Comparison of ENCODE assay signal across 24 cellular contexts in the genomic region with DNA sequence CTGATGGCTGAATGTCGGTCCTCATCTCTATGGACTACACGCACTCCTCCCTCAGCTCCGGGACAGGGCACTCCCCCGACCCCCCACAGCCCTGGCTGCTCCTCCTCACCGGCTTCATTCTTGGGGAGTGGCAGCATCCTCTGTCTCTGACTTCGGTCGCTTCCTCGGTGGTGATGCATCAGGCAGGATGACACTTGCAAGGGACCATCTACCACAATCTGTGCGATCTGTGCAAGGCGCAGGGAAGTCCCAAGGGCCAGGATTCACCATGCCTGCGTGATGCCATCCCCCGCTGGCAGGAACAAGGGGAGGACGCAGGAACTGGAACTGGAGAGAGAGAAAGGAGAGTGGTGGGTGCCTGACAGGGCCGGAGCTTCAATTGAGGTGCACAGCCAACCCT. TPM values are rescaled to one million over a fixed set of nuclear protein-coding genes. Genes with fewer than 3 reads are reported as not detected.
"Had no signal": no experiment of that assay in that cellular context is flagged by ENCODE, and none has a peak within 500 bp of the region (broad histone marks: within the 10 kb centered on the region; RNA-seq: fewer than 3 reads in every experiment).

No MANE protein-coding gene starts in this region.

- H3K4me1 ChIP-seq: pancreas, prostate gland, right lobe of liver had no signal

- DNase-seq: naive B cell; naive thymus-derived CD8-positive, alpha-beta T cell; nephron progenitor cell; occipital lobe; pancreas; right cardiac atrium; right lobe of liver; sigmoid colon; small intestine; stimulated activated CD4-positive, alpha-beta T cell treated with anti-CD3 and anti-CD28 coated beads, Interleukin-15, amount 100 ng/mL, for 24 hours; stimulated activated CD4-positive, alpha-beta T cell treated with anti-CD3 and anti-CD28 coated beads, Interleukin-2, amount 100 ng/mL, for 24 hours; stimulated activated CD4-positive, alpha-beta T cell treated with anti-CD3 and anti-CD28 coated beads, Interleukin-2, amount 100 ng/mL, for 48 hours; stimulated activated CD4-positive, alpha-beta T cell treated with anti-CD3 and anti-CD28 coated beads, Interleukin-4, amount 100 ng/mL, for 24 hours; stimulated activated naive B cell treated with anti-CD40 and anti-IgM and Interleukin-4, amounts not matched to agents 10 μg/mL and 1 μg/mL and 100 μg/mL, for 72 hours; stimulated activated naive CD4-positive, alpha-beta T cell treated with Interleukin-2 at 50 U/mL for 16 hours; stomach; thyroid gland; trophoblast cell had no signal

- H3K36me3 ChIP-seq: pancreas, prostate gland, right lobe of liver, sigmoid colon, stomach, thoracic aorta, thyroid gland, tibial nerve, upper lobe of left lung, vagina had no signal

- H3K27me3 ChIP-seq: vagina had no signal

- H3K27ac ChIP-seq: pancreas, prostate gland, right lobe of liver, sigmoid colon, stomach, thoracic aorta, thyroid gland, tibial nerve, upper lobe of left lung, vagina had no signal

- H3K9me3 ChIP-seq: pancreas, prostate gland, right lobe of liver, sigmoid colon, thoracic aorta, thyroid gland, upper lobe of left lung, vagina had no signal

- H3K4me3 ChIP-seq: pancreas, prostate gland, right lobe of liver, sigmoid colon, stomach, thoracic aorta, thyroid gland, tibial nerve, upper lobe of left lung, vagina had no signal

RNA-seq across cellular contexts. Expression of a gene that starts 2.2 kb away (rescaled TPM):
- total RNA-seq: naive thymus-derived CD8-positive, alpha-beta T cell; right lobe of liver; subcutaneous adipose tissue had no signal
